ENCODE assay signal across 1 cellular context in genomic region chr22:36419177-36419911, GRCh38.
TF ChIP-seq lines count a peak whose summit lies in the region.

No MANE protein-coding gene starts in this region.

TF ChIP-seq in HepG2, 621 proteins besides CTCF, POLR2A, EP300 and RAD21 (continued from another document and continues in another):
- TF ChIP-seq MAZ (IDR thresholded peaks at IDR 0.05; ENCODE audit: borderline replicate concordance, low read depth, low read length) (peak; percentile 46; the same call in 1 of the 2 replicates), MAZ (CRISPR knock-in tag; IDR thresholded peaks at IDR 0.05; ENCODE audit: low read depth) (peak; percentile 87), KLF9 (CRISPR knock-in tag; IDR thresholded peaks at IDR 0.05; ENCODE audit: low read depth) (no peak), ZNF792 (CRISPR knock-in tag; IDR thresholded peaks at IDR 0.05) (peak; percentile 74), HDAC6 (IDR thresholded peaks at IDR 0.05; ENCODE audit: low read depth, low read length) (no peak), ZNF629 (CRISPR knock-in tag; conservative IDR thresholded peaks at IDR 0.05) (no peak), CBX2 (IDR thresholded peaks at IDR 0.05; ENCODE audit: low read depth, low read length) (no peak), CBX2 (CRISPR knock-in tag; IDR thresholded peaks at IDR 0.05; ENCODE audit: low read depth) (no peak), ZNF264 (CRISPR knock-in tag; IDR thresholded peaks at IDR 0.05) (0 out of 2 replicates have a peak, but pooled peaks have one; percentile 45), SRF (IDR thresholded peaks at IDR 0.05; ENCODE audit: low read depth, low read length) (no peak), ETV5 (CRISPR knock-in tag; IDR thresholded peaks at IDR 0.05; ENCODE audit: borderline replicate concordance) (peak; percentile 84; the same call in 1 of the 2 replicates), KDM5B (CRISPR knock-in tag; IDR thresholded peaks at IDR 0.05; ENCODE audit: borderline replicate concordance) (peak; percentile 18; the same call in 1 of the 2 replicates), ZNF331 (CRISPR knock-in tag; IDR thresholded peaks at IDR 0.05) (peak; percentile 97), HDAC2 (CRISPR knock-in tag; IDR thresholded peaks at IDR 0.05) (peak; percentile 97), AFF4 (CRISPR knock-in tag; IDR thresholded peaks at IDR 0.05) (no peak), SIX4 (CRISPR knock-in tag; IDR thresholded peaks at IDR 0.05) (peak; percentile 80), BRCA1 (CRISPR knock-in tag; IDR thresholded peaks at IDR 0.05) (0 out of 2 replicates have a peak, but pooled peaks have one; percentile 24), ZNF547 (CRISPR knock-in tag; IDR thresholded peaks at IDR 0.05) (0 out of 2 replicates have a peak, but pooled peaks have one; percentile 35), FLYWCH1 (CRISPR knock-in tag; IDR thresholded peaks at IDR 0.05) (0 out of 2 replicates have a peak, but pooled peaks have one; percentile 56), NR2F1 (CRISPR knock-in tag; IDR thresholded peaks at IDR 0.05) (peak; percentile 54 to 55; a peak in 3 of 4 replicates), REXO4 (CRISPR knock-in tag; IDR thresholded peaks at IDR 0.05; ENCODE audit: borderline replicate concordance) (no peak), ZNF746 (CRISPR knock-in tag; IDR thresholded peaks at IDR 0.05) (peak; percentile 96), ZNF713 (CRISPR knock-in tag; IDR thresholded peaks at IDR 0.05) (no peak), YEATS2 (CRISPR knock-in tag; IDR thresholded peaks at IDR 0.05; ENCODE audit: borderline replicate concordance) (peak; percentile 60; the same call in 1 of the 2 replicates), NFKBIZ (CRISPR knock-in tag; IDR thresholded peaks at IDR 0.05) (peak; percentile 85; the same call in 1 of the 2 replicates), TEAD2 (CRISPR knock-in tag; IDR thresholded peaks at IDR 0.05) (no peak), MAFG (CRISPR knock-in tag; IDR thresholded peaks at IDR 0.05) (no peak), NBN (conservative IDR thresholded peaks at IDR 0.05) (no peak), ZFYVE20 (CRISPR knock-in tag; IDR thresholded peaks at IDR 0.05; ENCODE audit: borderline replicate concordance, low read depth) (no peak), TBX2 (CRISPR knock-in tag; IDR thresholded peaks at IDR 0.05; ENCODE audit: borderline replicate concordance) (peak; percentile 96), ZNF180 (CRISPR knock-in tag; IDR thresholded peaks at IDR 0.05; ENCODE audit: borderline replicate concordance, low read depth) (no peak), MAFF (IDR thresholded peaks at IDR 0.05; ENCODE audit: low read depth, low read length) (peak; percentile 33; the same call in 1 of the 2 replicates), ZNF326 (CRISPR knock-in tag; IDR thresholded peaks at IDR 0.05; ENCODE audit: borderline replicate concordance) (no peak), CAMTA2 (CRISPR knock-in tag; IDR thresholded peaks at IDR 0.05; ENCODE audit: borderline replicate concordance) (no peak), PRPF4 (IDR thresholded peaks at IDR 0.05; ENCODE audit: low read depth, low read length, poor library complexity, severe bottlenecking) (no peak), ZNF563 (CRISPR knock-in tag; IDR thresholded peaks at IDR 0.05) (no peak), ZBED4 (CRISPR knock-in tag; IDR thresholded peaks at IDR 0.05; ENCODE audit: borderline replicate concordance) (peak; percentile 48; the same call in 1 of the 2 replicates), ZNF430 (CRISPR knock-in tag; IDR thresholded peaks at IDR 0.05) (peak; percentile 88), ZNF160 (CRISPR knock-in tag; IDR thresholded peaks at IDR 0.05) (no peak), ZZZ3 (CRISPR knock-in tag; IDR thresholded peaks at IDR 0.05; ENCODE audit: borderline replicate concordance) (no peak), ZNF335 (CRISPR knock-in tag; IDR thresholded peaks at IDR 0.05) (peak; percentile 76; the same call in 1 of the 2 replicates), HNRNPLL (IDR thresholded peaks at IDR 0.05; ENCODE audit: low read depth, low read length, poor library complexity, severe bottlenecking) (no peak)
- TF ChIP-seq, protein P1, sequence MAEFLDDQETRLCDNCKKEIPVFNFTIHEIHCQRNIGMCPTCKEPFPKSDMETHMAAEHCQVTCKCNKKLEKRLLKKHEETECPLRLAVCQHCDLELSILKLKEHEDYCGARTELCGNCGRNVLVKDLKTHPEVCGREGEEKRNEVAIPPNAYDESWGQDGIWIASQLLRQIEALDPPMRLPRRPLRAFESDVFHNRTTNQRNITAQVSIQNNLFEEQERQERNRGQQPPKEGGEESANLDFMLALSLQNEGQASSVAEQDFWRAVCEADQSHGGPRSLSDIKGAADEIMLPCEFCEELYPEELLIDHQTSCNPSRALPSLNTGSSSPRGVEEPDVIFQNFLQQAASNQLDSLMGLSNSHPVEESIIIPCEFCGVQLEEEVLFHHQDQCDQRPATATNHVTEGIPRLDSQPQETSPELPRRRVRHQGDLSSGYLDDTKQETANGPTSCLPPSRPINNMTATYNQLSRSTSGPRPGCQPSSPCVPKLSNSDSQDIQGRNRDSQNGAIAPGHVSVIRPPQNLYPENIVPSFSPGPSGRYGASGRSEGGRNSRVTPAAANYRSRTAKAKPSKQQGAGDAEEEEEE (CRISPR knock-in tag; IDR thresholded peaks at IDR 0.05; ENCODE audit: borderline replicate concordance) = no peak; the same call in 1 of the 2 replicates
- TF ChIP-seq, protein P2, sequence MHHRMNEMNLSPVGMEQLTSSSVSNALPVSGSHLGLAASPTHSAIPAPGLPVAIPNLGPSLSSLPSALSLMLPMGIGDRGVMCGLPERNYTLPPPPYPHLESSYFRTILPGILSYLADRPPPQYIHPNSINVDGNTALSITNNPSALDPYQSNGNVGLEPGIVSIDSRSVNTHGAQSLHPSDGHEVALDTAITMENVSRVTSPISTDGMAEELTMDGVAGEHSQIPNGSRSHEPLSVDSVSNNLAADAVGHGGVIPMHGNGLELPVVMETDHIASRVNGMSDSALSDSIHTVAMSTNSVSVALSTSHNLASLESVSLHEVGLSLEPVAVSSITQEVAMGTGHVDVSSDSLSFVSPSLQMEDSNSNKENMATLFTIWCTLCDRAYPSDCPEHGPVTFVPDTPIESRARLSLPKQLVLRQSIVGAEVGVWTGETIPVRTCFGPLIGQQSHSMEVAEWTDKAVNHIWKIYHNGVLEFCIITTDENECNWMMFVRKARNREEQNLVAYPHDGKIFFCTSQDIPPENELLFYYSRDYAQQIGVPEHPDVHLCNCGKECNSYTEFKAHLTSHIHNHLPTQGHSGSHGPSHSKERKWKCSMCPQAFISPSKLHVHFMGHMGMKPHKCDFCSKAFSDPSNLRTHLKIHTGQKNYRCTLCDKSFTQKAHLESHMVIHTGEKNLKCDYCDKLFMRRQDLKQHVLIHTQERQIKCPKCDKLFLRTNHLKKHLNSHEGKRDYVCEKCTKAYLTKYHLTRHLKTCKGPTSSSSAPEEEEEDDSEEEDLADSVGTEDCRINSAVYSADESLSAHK (CRISPR knock-in tag; IDR thresholded peaks at IDR 0.05; ENCODE audit: borderline replicate concordance) = no peak
- TF ChIP-seq, protein P3, sequence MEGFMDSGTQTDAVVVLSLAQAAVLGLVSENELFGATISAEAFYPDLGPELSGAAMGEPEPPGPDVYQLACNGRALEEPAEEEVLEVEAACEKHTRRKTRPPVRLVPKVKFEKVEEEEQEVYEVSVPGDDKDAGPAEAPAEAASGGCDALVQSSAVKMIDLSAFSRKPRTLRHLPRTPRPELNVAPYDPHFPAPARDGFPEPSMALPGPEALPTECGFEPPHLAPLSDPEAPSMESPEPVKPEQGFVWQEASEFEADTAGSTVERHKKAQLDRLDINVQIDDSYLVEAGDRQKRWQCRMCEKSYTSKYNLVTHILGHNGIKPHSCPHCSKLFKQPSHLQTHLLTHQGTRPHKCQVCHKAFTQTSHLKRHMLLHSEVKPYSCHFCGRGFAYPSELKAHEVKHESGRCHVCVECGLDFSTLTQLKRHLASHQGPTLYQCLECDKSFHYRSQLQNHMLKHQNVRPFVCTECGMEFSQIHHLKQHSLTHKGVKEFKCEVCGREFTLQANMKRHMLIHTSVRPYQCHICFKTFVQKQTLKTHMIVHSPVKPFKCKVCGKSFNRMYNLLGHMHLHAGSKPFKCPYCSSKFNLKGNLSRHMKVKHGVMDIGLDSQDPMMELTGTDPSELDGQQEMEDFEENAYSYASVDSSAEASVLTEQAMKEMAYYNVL (CRISPR knock-in tag; IDR thresholded peaks at IDR 0.05; ENCODE audit: borderline replicate concordance) = peak; percentile 99
